Comparison of ENCODE assay signal across 20 cellular contexts in genomic region chr2:239232195-239232578, GRCh38.
A peak's percentile ranks its signal among the peaks of the same experiment; 100 is the strongest.
DNase-seq lines count a peak whose midpoint lies in the region; ATAC-seq and TF ChIP-seq lines count a peak whose summit lies in the region.
"Had no signal": no experiment of that assay in that cellular context is flagged by ENCODE, and none has a peak within 500 bp of the region (broad histone marks: within the 10 kb centered on the region; RNA-seq: fewer than 3 reads in every experiment).

No MANE protein-coding gene starts in this region.

- DNase-seq in stimulated activated naive CD8-positive, alpha-beta T cell treated with anti-CD3 and anti-CD28 coated beads, Interleukin-15, Interleukin-2, amounts not matched to agents 100 U/mL and 50 U/mL, for 24 hours = no peak
- DNase-seq in T-helper 17 cell (no peak), MG63 (no peak), Caco-2 (no peak)
- DNase-seq in activated naive CD8-positive, alpha-beta T cell treated with anti-CD3 and anti-CD28 coated beads, Interleukin-2, amount 50 U/mL, for 24 hours = peak; percentile 1
- DNase-seq: DMS153; NCI-H187; small intestine; stimulated activated CD4-positive, alpha-beta T cell treated with anti-CD3 and anti-CD28 coated beads, Interleukin-4, amount 100 ng/mL, for 1 hour; substantia nigra; WERI-Rb-1 had no signal

- no peaks in the 10 kb centered on the region for H3K36me3 Mint-ChIP-seq in stimulated activated naive CD8-positive, alpha-beta T cell treated with anti-CD3 and anti-CD28 coated beads, Interleukin-15, Interleukin-2, amounts not matched to agents 100 ng/mL and 50 ng/mL, for 24 hours (ENCODE audit: low read depth)
- peaks cover 4% of the 10 kb centered on the region for H3K36me3 Mint-ChIP-seq in T-helper 17 cell (ENCODE audit: low read depth)
- H3K36me3 Mint-ChIP-seq in activated naive CD8-positive, alpha-beta T cell treated with anti-CD3 and anti-CD28 coated beads, Interleukin-2, amount 50 U/mL, for 24 hours (ENCODE audit: low read depth) = peaks cover 1% of the 10 kb centered on the region
- no peaks in the 10 kb centered on the region for H3K36me3 Mint-ChIP-seq in Caco-2 (ENCODE audit: insufficient read depth, unreplicated experiment)

- no peak overlapping the region for H3K4me3 ChIP-seq in MG63
- no peak overlapping the region for H3K4me3 ChIP-seq in Caco-2 (ENCODE audit: low read depth, low read length)
- H3K4me3 ChIP-seq: cardiac muscle cell, GM23338, neural progenitor cell, prostate gland had no signal

- ATAC-seq in stimulated activated naive CD8-positive, alpha-beta T cell treated with anti-CD3 and anti-CD28 coated beads, Interleukin-15, Interleukin-2, amounts not matched to agents 100 U/mL and 50 U/mL, for 24 hours = no peak
- no peak for ATAC-seq in T-helper 17 cell
- ATAC-seq in activated naive CD8-positive, alpha-beta T cell treated with anti-CD3 and anti-CD28 coated beads, Interleukin-2, amount 50 U/mL, for 24 hours = peak; percentile 53
- ATAC-seq in GM21381 (IDR thresholded peaks at IDR 0.05; ENCODE audit: unreplicated experiment) = no peak
- ATAC-seq: esophagus mucosa, GM23338, HepG2, Right ventricle myocardium inferior had no signal

- no peaks in the 10 kb centered on the region for H3K9me3 Mint-ChIP-seq in stimulated activated naive CD8-positive, alpha-beta T cell treated with anti-CD3 and anti-CD28 coated beads, Interleukin-15, Interleukin-2, amounts not matched to agents 100 ng/mL and 50 ng/mL, for 24 hours
- H3K9me3 Mint-ChIP-seq in activated naive CD8-positive, alpha-beta T cell treated with anti-CD3 and anti-CD28 coated beads, Interleukin-2, amount 50 U/mL, for 24 hours = no peaks in the 10 kb centered on the region
- H3K9me3 Mint-ChIP-seq in Caco-2 (ENCODE audit: unreplicated experiment) = no peaks in the 10 kb centered on the region
- H3K9me3 Mint-ChIP-seq: GM23338, neural progenitor cell had no signal

- H3K27ac Mint-ChIP-seq in stimulated activated naive CD8-positive, alpha-beta T cell treated with anti-CD3 and anti-CD28 coated beads, Interleukin-15, Interleukin-2, amounts not matched to agents 100 ng/mL and 50 ng/mL, for 24 hours = peak overlapping the region; percentile 23
- H3K27ac Mint-ChIP-seq in T-helper 17 cell (peak overlapping the region; percentile 81), Caco-2 (ENCODE audit: unreplicated experiment) (no peak overlapping the region)
- peak overlapping the region; percentile 73 for H3K27ac Mint-ChIP-seq in activated naive CD8-positive, alpha-beta T cell treated with anti-CD3 and anti-CD28 coated beads, Interleukin-2, amount 50 U/mL, for 24 hours
- H3K27ac Mint-ChIP-seq: GM23338, neural progenitor cell had no signal

- H3K36me3 ChIP-seq in MG63 (no peaks in the 10 kb centered on the region), Caco-2 (ENCODE audit: control insufficient read depth, insufficient read depth, low read length) (no peaks in the 10 kb centered on the region)
- H3K36me3 ChIP-seq: cardiac muscle cell, neural progenitor cell, prostate gland, WERI-Rb-1 had no signal

- H3K27me3 Mint-ChIP-seq in stimulated activated naive CD8-positive, alpha-beta T cell treated with anti-CD3 and anti-CD28 coated beads, Interleukin-15, Interleukin-2, amounts not matched to agents 100 ng/mL and 50 ng/mL, for 24 hours = no peaks in the 10 kb centered on the region
- no peaks in the 10 kb centered on the region for H3K27me3 Mint-ChIP-seq in T-helper 17 cell
- H3K27me3 Mint-ChIP-seq in activated naive CD8-positive, alpha-beta T cell treated with anti-CD3 and anti-CD28 coated beads, Interleukin-2, amount 50 U/mL, for 24 hours = no peaks in the 10 kb centered on the region
- H3K27me3 Mint-ChIP-seq in Caco-2 (ENCODE audit: insufficient read depth, unreplicated experiment) = no peaks in the 10 kb centered on the region

- POLR2A ChIA-PET in Caco-2 (lab: Charles Lee) = no interaction called here

- H3K27me3 ChIP-seq in MG63 (no peaks in the 10 kb centered on the region), Caco-2 (replicated peaks; ENCODE audit: control insufficient read depth, insufficient read depth, low read length) (no peaks in the 10 kb centered on the region)
- H3K27me3 ChIP-seq: cardiac muscle cell, neural progenitor cell had no signal

- BruUV-seq in Caco-2 (replicated peaks; lab: Mats Ljungman, UMichigan) = no TSS peak

- intact Hi-C loops in Caco-2 (cut with micrococcal nuclease; ENCODE audit: unreplicated experiment) = no loop called here

- peaks cover 59% of the 10 kb centered on the region for H3K4me1 Mint-ChIP-seq in stimulated activated naive CD8-positive, alpha-beta T cell treated with anti-CD3 and anti-CD28 coated beads, Interleukin-15, Interleukin-2, amounts not matched to agents 100 ng/mL and 50 ng/mL, for 24 hours (ENCODE audit: low read depth)
- H3K4me1 Mint-ChIP-seq in T-helper 17 cell = peaks cover 59% of the 10 kb centered on the region
- H3K4me1 Mint-ChIP-seq in activated naive CD8-positive, alpha-beta T cell treated with anti-CD3 and anti-CD28 coated beads, Interleukin-2, amount 50 U/mL, for 24 hours = peaks cover 39% of the 10 kb centered on the region
- H3K4me1 Mint-ChIP-seq in Caco-2 (ENCODE audit: low read depth, unreplicated experiment) = no peaks in the 10 kb centered on the region

- CTCF ChIA-PET in Caco-2 (lab: Charles Lee) = no interaction called here

- H3K9me3 ChIP-seq in T-helper 17 cell (ENCODE audit: control insufficient read depth, low read length, poor library complexity, severe bottlenecking) = no peaks in the 10 kb centered on the region
- no peaks in the 10 kb centered on the region for H3K9me3 ChIP-seq in MG63
- no peaks in the 10 kb centered on the region for H3K9me3 ChIP-seq in Caco-2
- H3K9me3 ChIP-seq: prostate gland had no signal

- no peaks in the 10 kb centered on the region for H3K4me1 ChIP-seq in Caco-2
- H3K4me1 ChIP-seq: neural progenitor cell, prostate gland had no signal

- peak overlapping the region; percentile 45 for H3K4me3 Mint-ChIP-seq in stimulated activated naive CD8-positive, alpha-beta T cell treated with anti-CD3 and anti-CD28 coated beads, Interleukin-15, Interleukin-2, amounts not matched to agents 100 ng/mL and 50 ng/mL, for 24 hours
- H3K4me3 Mint-ChIP-seq in T-helper 17 cell (peak overlapping the region; percentile 71), Caco-2 (ENCODE audit: unreplicated experiment) (no peak overlapping the region)
- H3K4me3 Mint-ChIP-seq in activated naive CD8-positive, alpha-beta T cell treated with anti-CD3 and anti-CD28 coated beads, Interleukin-2, amount 50 U/mL, for 24 hours = peak overlapping the region; percentile 10
- H3K4me3 Mint-ChIP-seq: GM23338, neural progenitor cell had no signal

- TF ChIP-seq CTCF in Caco-2 (IDR thresholded peaks at IDR 0.05; ENCODE audit: insufficient read depth in 1 of 2, low read depth in 1 of 2, low read length in 1 of 2, severe bottlenecking in 1 of 2, unreplicated experiment in 1 of 2) = no peak
